ENCODE assay signal across 15 cellular contexts in the genomic region with DNA sequence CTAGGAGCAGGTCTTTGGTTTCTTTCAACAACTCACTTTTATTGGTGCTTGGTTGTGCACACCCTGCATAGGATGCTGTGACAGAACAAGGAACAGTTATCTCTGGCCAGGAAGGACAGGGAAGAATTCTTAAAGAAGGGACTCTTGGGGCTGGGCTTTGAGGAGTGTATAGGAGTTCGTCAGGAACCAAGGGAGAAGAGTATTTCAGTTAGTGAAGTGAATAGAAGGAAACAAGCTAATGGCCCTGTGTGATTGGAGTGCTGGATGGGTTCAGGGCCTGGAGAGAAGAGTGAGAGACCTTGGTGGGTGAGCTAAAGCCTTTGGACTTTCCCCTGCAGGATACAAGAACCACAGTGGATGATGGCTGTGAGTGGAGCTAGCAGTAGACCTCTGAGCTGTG.
"Had no signal": no experiment of that assay in that cellular context is flagged by ENCODE, and none has a peak within 500 bp of the region (broad histone marks: within the 10 kb centered on the region; RNA-seq: fewer than 3 reads in every experiment).

No MANE protein-coding gene starts in this region.

- H3K9me3 ChIP-seq: MG63, SJSA1 had no signal

- H3K27me3 ChIP-seq: MG63, SJSA1 had no signal

- H3K4me3 ChIP-seq: MG63, SJSA1, SK-N-MC had no signal

- DNase-seq: NCI-H1092, NCI-H1105 treated with DMSO at 0.1 percent for 48 hours, NCI-H187, NCI-H2029, NCI-H2081 treated with DMSO at 0.1 percent for 48 hours, NCI-H2171, NCI-H226, NCI-H446, NCI-H510A, NCI-H524 treated with DMSO at 0.1 percent for 48 hours, NCI-H774, SIG-M5 had no signal

- H3K27ac ChIP-seq: SJSA1, SK-N-MC had no signal

- H3K36me3 ChIP-seq: MG63, SJSA1 had no signal

- H3K4me1 ChIP-seq: SJSA1 had no signal
